ENCODE assay signal across 1 cellular context in genomic region chr22:21605887-21606564, GRCh38.
TF ChIP-seq lines count a peak whose summit lies in the region.

No MANE protein-coding gene starts in this region.

TF ChIP-seq in IMR-90, 13 proteins besides CTCF, POLR2A, EP300 and RAD21:
- TF ChIP-seq RFX5 (IDR thresholded peaks at IDR 0.05; ENCODE audit: low read depth, low read length) = no peak
- TF ChIP-seq, protein P1, sequence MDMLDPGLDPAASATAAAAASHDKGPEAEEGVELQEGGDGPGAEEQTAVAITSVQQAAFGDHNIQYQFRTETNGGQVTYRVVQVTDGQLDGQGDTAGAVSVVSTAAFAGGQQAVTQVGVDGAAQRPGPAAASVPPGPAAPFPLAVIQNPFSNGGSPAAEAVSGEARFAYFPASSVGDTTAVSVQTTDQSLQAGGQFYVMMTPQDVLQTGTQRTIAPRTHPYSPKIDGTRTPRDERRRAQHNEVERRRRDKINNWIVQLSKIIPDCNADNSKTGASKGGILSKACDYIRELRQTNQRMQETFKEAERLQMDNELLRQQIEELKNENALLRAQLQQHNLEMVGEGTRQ (IDR thresholded peaks at IDR 0.05; ENCODE audit: low read depth, low read length) = no peak
- no peak for TF ChIP-seq BHLHE40 (IDR thresholded peaks at IDR 0.05; ENCODE audit: low read depth, low read length)
- TF ChIP-seq FOS (IDR thresholded peaks at IDR 0.05; ENCODE audit: low read depth, low read length) = no peak
- no peak for TF ChIP-seq MAFK (IDR thresholded peaks at IDR 0.05; ENCODE audit: low read depth, low read length)
- TF ChIP-seq CEBPB (IDR thresholded peaks at IDR 0.05; ENCODE audit: low read depth, low read length) = no peak
- TF ChIP-seq SMC3 (IDR thresholded peaks at IDR 0.05; ENCODE audit: low read depth, low read length) = no peak
- no peak for TF ChIP-seq NFE2L2 (IDR thresholded peaks at IDR 0.05; ENCODE audit: low read depth, low read length)
- TF ChIP-seq RCOR1 (IDR thresholded peaks at IDR 0.05; ENCODE audit: insufficient replicate concordance, low read length) = no peak
- no peak for TF ChIP-seq CHD1 (IDR thresholded peaks at IDR 0.05; ENCODE audit: low read depth, low read length)
- no peak for TF ChIP-seq MXI1 (IDR thresholded peaks at IDR 0.05; ENCODE audit: borderline replicate concordance, low read depth, low read length)
- TF ChIP-seq MAZ (IDR thresholded peaks at IDR 0.05; ENCODE audit: borderline replicate concordance, low read depth, low read length) = no peak
- TF ChIP-seq, protein P2, sequence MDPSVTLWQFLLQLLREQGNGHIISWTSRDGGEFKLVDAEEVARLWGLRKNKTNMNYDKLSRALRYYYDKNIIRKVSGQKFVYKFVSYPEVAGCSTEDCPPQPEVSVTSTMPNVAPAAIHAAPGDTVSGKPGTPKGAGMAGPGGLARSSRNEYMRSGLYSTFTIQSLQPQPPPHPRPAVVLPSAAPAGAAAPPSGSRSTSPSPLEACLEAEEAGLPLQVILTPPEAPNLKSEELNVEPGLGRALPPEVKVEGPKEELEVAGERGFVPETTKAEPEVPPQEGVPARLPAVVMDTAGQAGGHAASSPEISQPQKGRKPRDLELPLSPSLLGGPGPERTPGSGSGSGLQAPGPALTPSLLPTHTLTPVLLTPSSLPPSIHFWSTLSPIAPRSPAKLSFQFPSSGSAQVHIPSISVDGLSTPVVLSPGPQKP (IDR thresholded peaks at IDR 0.05; ENCODE audit: borderline replicate concordance, low read depth, low read length) = no peak
